1 cellular context compared by ENCODE assay signal in the genomic region with DNA sequence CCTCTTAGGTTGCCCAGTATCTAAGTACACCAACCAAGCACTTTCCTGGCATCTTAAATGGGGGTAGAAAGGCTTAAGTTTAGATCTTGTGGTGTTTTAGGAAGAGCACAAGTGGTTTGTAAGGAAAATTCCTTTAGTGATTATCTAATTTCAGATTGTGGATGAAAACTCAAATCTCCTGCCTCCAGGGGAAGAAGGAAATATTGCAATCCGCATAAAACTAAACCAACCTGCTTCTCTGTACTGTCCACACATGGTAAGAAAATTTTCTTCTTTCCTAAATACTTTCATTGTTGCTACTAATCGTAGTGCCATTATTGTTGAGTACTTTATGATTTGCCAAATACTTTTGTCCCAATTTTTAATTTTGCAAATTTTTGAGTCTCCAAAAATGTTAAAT.
TF ChIP-seq lines count a peak whose summit lies in the region.

No MANE protein-coding gene starts in this region.

TF ChIP-seq in IMR-90, 13 proteins besides CTCF, POLR2A, EP300 and RAD21:
- no peak for TF ChIP-seq FOS (IDR thresholded peaks at IDR 0.05; ENCODE audit: low read depth, low read length)
- no peak for TF ChIP-seq BHLHE40 (IDR thresholded peaks at IDR 0.05; ENCODE audit: low read depth, low read length)
- no peak for TF ChIP-seq SMC3 (IDR thresholded peaks at IDR 0.05; ENCODE audit: low read depth, low read length)
- no peak for TF ChIP-seq CHD1 (IDR thresholded peaks at IDR 0.05; ENCODE audit: low read depth, low read length)
- no peak for TF ChIP-seq RCOR1 (IDR thresholded peaks at IDR 0.05; ENCODE audit: insufficient replicate concordance, low read length)
- no peak for TF ChIP-seq RFX5 (IDR thresholded peaks at IDR 0.05; ENCODE audit: low read depth, low read length)
- no peak for TF ChIP-seq MAFK (IDR thresholded peaks at IDR 0.05; ENCODE audit: low read depth, low read length)
- TF ChIP-seq, protein P1, sequence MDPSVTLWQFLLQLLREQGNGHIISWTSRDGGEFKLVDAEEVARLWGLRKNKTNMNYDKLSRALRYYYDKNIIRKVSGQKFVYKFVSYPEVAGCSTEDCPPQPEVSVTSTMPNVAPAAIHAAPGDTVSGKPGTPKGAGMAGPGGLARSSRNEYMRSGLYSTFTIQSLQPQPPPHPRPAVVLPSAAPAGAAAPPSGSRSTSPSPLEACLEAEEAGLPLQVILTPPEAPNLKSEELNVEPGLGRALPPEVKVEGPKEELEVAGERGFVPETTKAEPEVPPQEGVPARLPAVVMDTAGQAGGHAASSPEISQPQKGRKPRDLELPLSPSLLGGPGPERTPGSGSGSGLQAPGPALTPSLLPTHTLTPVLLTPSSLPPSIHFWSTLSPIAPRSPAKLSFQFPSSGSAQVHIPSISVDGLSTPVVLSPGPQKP (IDR thresholded peaks at IDR 0.05; ENCODE audit: borderline replicate concordance, low read depth, low read length): no peak
- TF ChIP-seq CEBPB (IDR thresholded peaks at IDR 0.05; ENCODE audit: low read depth, low read length): no peak
- TF ChIP-seq MAZ (IDR thresholded peaks at IDR 0.05; ENCODE audit: borderline replicate concordance, low read depth, low read length): no peak
- TF ChIP-seq, protein P2, sequence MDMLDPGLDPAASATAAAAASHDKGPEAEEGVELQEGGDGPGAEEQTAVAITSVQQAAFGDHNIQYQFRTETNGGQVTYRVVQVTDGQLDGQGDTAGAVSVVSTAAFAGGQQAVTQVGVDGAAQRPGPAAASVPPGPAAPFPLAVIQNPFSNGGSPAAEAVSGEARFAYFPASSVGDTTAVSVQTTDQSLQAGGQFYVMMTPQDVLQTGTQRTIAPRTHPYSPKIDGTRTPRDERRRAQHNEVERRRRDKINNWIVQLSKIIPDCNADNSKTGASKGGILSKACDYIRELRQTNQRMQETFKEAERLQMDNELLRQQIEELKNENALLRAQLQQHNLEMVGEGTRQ (IDR thresholded peaks at IDR 0.05; ENCODE audit: low read depth, low read length): no peak
- TF ChIP-seq MXI1 (IDR thresholded peaks at IDR 0.05; ENCODE audit: borderline replicate concordance, low read depth, low read length): no peak
- no peak for TF ChIP-seq NFE2L2 (IDR thresholded peaks at IDR 0.05; ENCODE audit: low read depth, low read length)
